8 cellular contexts compared by ENCODE assay signal in the genomic region with DNA sequence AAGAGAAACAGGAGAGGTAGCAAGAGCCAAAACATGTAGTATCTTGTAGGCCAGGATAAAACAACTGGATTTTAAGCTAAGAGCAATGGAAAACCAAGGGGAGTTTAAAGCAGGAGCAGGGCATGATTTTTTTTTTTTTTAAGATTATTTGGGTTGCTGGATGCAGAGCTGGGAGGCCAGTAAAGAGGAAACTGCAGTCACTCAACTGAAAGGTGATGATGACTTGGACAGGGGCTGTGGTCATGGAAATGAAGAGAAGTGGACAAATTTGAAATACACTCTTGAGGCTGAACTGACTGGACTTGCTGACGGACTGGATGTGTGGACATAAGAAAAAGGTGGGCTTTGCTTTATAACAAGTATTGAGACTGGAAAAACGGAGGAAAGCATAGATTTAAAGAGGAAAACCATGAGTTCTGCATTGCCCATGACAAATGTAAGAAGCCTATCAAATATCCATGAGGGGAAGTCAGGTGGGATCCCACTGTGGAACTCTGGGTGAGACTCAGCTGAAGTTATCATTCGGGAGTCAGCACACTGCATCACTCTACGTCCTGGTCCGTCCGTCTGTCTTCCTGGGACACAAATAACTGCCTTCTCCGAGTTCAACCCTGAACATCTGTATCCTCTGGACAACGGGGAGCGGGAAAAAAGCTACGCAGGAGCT. TPM values are rescaled to one million over a fixed set of nuclear protein-coding genes. Genes with fewer than 3 reads are reported as not detected.
A peak's percentile ranks its signal among the peaks of the same experiment; 100 is the strongest.
DNase-seq lines count a peak whose midpoint lies in the region; FAIRE-seq and TF ChIP-seq lines count a peak whose summit lies in the region.

No MANE protein-coding gene starts in this region.

- peaks cover 13% of the 10 kb centered on the region for H3K36me3 ChIP-seq in effector memory CD4-positive, alpha-beta T cell (ENCODE audit: control insufficient read depth, insufficient read depth, low read length)
- peaks cover 18% of the 10 kb centered on the region for H3K36me3 ChIP-seq in muscle layer of colon (ENCODE audit: insufficient read depth, low read length)

- POLR2A ChIA-PET in HEK293T (lab: Yijun Ruan, JAX), result interaction anchor here (0.9 to 2.6 kb wide), 20 partner anchors 9 to 1028 kb away, joined by 3 to 20 read pairs (median 5); partner anchors contain the start of genes CAPN7, CHCHD4 and TMEM43

- no peak; the same call in 1 of the 2 replicates for TF ChIP-seq POLR2A in GM12891 (IDR thresholded peaks at IDR 0.05; ENCODE audit: low read depth, low read length)

- CTCF ChIA-PET in HEK293T (lab: Yijun Ruan, JAX), result interaction anchor here (1.4 kb wide), 1 partner anchor 281 kb away, joined by 4 read pairs; no protein-coding TSS in a partner anchor

- H3K4me3 ChIP-seq in GM08714 (ENCODE audit: low read length) (peak overlapping the region; percentile 99), muscle layer of colon (ENCODE audit: low read depth in 1 of 2, low read length in 2 of 2) (peak overlapping the region; percentile 66 to 90)
- peak overlapping the region; percentile 84 for H3K4me3 ChIP-seq in effector memory CD4-positive, alpha-beta T cell (ENCODE audit: insufficient read depth, low read depth, low read length, poor library complexity, severe bottlenecking)

- peaks cover 47% of the 10 kb centered on the region for H3K4me1 ChIP-seq in effector memory CD4-positive, alpha-beta T cell (ENCODE audit: control insufficient read depth, insufficient read depth, low read length, poor library complexity, severe bottlenecking)
- peaks cover 23% of the 10 kb centered on the region for H3K4me1 ChIP-seq in muscle layer of colon (ENCODE audit: insufficient read depth, low read length)

- no peaks in the 10 kb centered on the region for H3K9me3 ChIP-seq in effector memory CD4-positive, alpha-beta T cell (ENCODE audit: control insufficient read depth, low read length)
- H3K9me3 ChIP-seq in muscle layer of colon (ENCODE audit: low read length), result no peaks in the 10 kb centered on the region

- FAIRE-seq in D721Med (lab: Jason Lieb, UNC) (no peak), GM12891 (lab: Jason Lieb, UNC) (no peak)

- DNase-seq in HEK293T (ENCODE audit: extremely low spot score) (no peak), OCI-M1 (lab: John Stamatoyannopoulos, UW) (peak; percentile 68), D721Med (ENCODE audit: insufficient read length, low spot score) (no peak), GM12891 (ENCODE audit: insufficient read length, low spot score) (no peak), GF-D8 (lab: John Stamatoyannopoulos, UW) (no peak)
- no peak for DNase-seq in effector memory CD4-positive, alpha-beta T cell

- H3K9ac ChIP-seq in muscle layer of colon (ENCODE audit: low read length), result peak overlapping the region; percentile 85

- no peak for TF ChIP-seq CTCF in D721Med (IDR thresholded peaks at IDR 0.05; ENCODE audit: insufficient read depth, missing control alignments)

- H3K27ac ChIP-seq in effector memory CD4-positive, alpha-beta T cell (ENCODE audit: insufficient read depth, low read length, poor library complexity, severe bottlenecking), result peak overlapping the region; percentile 97
- H3K27ac ChIP-seq in muscle layer of colon (ENCODE audit: low read depth, low read length), result peak overlapping the region; percentile 95

- H3K27me3 ChIP-seq in effector memory CD4-positive, alpha-beta T cell (replicated peaks; ENCODE audit: control insufficient read depth, insufficient read depth, low read length, poor library complexity, severe bottlenecking), result no peaks in the 10 kb centered on the region
- H3K27me3 ChIP-seq in muscle layer of colon (ENCODE audit: control insufficient read depth in 1 of 2, insufficient read depth in 2 of 2, low read length in 2 of 2), result no peaks in the 10 kb centered on the region

TF ChIP-seq in HEK293T, 16 proteins besides CTCF, POLR2A, EP300 and RAD21:
- TF ChIP-seq ZNF384 (IDR thresholded peaks at IDR 0.05) (no peak), L3MBTL2 (conservative IDR thresholded peaks at IDR 0.05) (peak; percentile 46)

TF ChIP-seq in GM12891, 5 proteins besides CTCF, POLR2A, EP300 and RAD21:
- TF ChIP-seq TAF1 (IDR thresholded peaks at IDR 0.05; ENCODE audit: low read depth, low read length) (no peak), SPI1 (IDR thresholded peaks at IDR 0.05; ENCODE audit: low read depth, low read length) (no peak), POU2F2 (IDR thresholded peaks at IDR 0.05; ENCODE audit: low read depth, low read length) (no peak), PAX5 (IDR thresholded peaks at IDR 0.05; ENCODE audit: insufficient read depth, low read length, severe bottlenecking) (no peak), POLR2AphosphoS5 (IDR thresholded peaks at IDR 0.05; ENCODE audit: low read depth, low read length) (no peak)

RNA-seq across cellular contexts. Expression of gene XPC, which starts 0.7 kb away (rescaled TPM):
- polyA plus RNA-seq in GM12891 (2012; ENCODE audit: low read depth, missing spikeins), result 23.6 TPM

RNA-seq across cellular contexts. Expression of gene LSM3, which starts 0.9 kb away (rescaled TPM):
- polyA plus RNA-seq in GM12891 (2012; ENCODE audit: low read depth, missing spikeins), result 21.3 TPM

RNA-seq across cellular contexts. Expression of gene TMEM43, which starts 52.9 kb away (rescaled TPM):
- polyA plus RNA-seq in GM12891 (2012; ENCODE audit: low read depth, missing spikeins), result 13.1 TPM

RNA-seq across cellular contexts. Expression of gene CHCHD4, which starts 53.0 kb away (rescaled TPM):
- polyA plus RNA-seq in GM12891 (2012; ENCODE audit: low read depth, missing spikeins), result 11.4 TPM
